Comparison of ENCODE assay signal across 1 cellular context in the genomic region with DNA sequence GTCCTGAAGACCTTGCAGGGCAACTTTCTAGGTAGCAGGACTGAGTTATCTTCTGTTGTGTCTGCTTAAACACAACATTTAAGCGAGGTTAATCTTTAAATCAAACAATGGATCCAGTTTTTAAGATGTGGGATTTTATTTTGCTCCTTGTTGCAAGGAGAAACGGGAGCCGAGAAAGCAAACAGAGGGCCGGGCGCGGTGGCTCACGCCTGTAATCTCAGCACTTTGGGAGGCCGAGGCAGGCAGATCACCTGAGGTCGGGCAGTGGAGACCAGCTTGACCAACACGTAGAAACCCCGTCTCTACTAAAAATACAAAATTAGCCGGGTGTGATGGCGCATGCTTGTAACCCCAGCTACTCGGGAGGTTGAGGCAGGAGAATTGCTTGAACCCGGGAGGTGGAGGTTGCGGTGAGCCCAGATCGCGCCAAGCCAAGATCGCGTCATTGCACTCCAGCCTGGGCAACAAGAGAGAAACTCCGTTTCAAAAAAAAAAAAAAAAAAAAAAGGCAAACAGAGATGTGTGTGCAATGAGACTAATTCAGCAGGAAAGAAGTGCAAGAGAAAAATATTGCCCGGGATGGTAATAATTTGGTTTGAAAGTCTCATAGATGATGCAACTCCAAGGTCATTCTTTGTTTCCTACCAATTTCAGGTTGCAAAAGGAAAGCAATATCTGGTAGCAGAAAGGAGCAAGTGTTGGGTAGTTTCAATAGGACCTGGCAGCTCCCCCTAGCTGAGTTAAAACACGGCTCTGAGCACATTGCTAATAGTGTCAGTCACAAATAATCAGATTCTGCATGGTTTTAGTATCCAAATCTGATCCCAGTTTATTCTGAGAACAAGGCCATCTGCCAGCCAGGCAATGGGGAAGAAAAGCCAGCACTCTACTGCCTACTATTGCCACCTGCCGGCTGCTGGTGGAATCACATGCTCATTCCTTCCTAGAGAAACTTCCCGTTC.
TF ChIP-seq lines count a peak whose summit lies in the region.

No MANE protein-coding gene starts in this region.

TF ChIP-seq in K562, 482 proteins besides CTCF, POLR2A, EP300 and RAD21 (continued from another document):
- TF ChIP-seq, protein P1, sequence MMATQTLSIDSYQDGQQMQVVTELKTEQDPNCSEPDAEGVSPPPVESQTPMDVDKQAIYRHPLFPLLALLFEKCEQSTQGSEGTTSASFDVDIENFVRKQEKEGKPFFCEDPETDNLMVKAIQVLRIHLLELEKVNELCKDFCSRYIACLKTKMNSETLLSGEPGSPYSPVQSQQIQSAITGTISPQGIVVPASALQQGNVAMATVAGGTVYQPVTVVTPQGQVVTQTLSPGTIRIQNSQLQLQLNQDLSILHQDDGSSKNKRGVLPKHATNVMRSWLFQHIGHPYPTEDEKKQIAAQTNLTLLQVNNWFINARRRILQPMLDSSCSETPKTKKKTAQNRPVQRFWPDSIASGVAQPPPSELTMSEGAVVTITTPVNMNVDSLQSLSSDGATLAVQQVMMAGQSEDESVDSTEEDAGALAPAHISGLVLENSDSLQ (IDR thresholded peaks at IDR 0.05), result peak; percentile 51
- TF ChIP-seq SMC3 (conservative IDR thresholded peaks at IDR 0.05; ENCODE audit: insufficient read depth, low read depth, low read length) (peak; percentile 88), EP400 (IDR thresholded peaks at IDR 0.05) (peak; percentile 22; the same call in 1 of the 2 replicates), RCOR1 (IDR thresholded peaks at IDR 0.05; ENCODE audit: borderline replicate concordance in 1 of 2, low read depth in 2 of 2, low read length in 2 of 2) (peak in 1 of 2 experiments; percentile 49; a peak in 1 of 4 replicates), CEBPB (tag; IDR thresholded peaks at IDR 0.05) (0 out of 2 replicates have a peak, but pooled peaks have one; percentile 22), ATF7 (IDR thresholded peaks at IDR 0.05) (peak; percentile 39; the same call in 1 of the 2 replicates), STAG1 (CRISPR knock-in tag; IDR thresholded peaks at IDR 0.05; ENCODE audit: borderline replicate concordance) (peak; percentile 43; the same call in 1 of the 2 replicates), CC2D1A (IDR thresholded peaks at IDR 0.05) (no peak), NR2C2 (CRISPR knock-in tag; IDR thresholded peaks at IDR 0.05) (no peak), NR2C2 (tag; IDR thresholded peaks at IDR 0.05) (peak; percentile 2; the same call in 1 of the 2 replicates), MAFF (IDR thresholded peaks at IDR 0.05; ENCODE audit: low read length) (no peak), SAP30 (IDR thresholded peaks at IDR 0.05; ENCODE audit: borderline replicate concordance, insufficient read depth, low read depth, low read length, poor library complexity, severe bottlenecking) (no peak), CEBPG (CRISPR knock-in tag; IDR thresholded peaks at IDR 0.05) (peak; percentile 79; the same call in 1 of the 2 replicates), CEBPG (tag; conservative IDR thresholded peaks at IDR 0.05 in 1 of 2, IDR thresholded peaks at IDR 0.05 in 1 of 2) (peak; percentile 88 to 96)
- TF ChIP-seq, protein P2, sequence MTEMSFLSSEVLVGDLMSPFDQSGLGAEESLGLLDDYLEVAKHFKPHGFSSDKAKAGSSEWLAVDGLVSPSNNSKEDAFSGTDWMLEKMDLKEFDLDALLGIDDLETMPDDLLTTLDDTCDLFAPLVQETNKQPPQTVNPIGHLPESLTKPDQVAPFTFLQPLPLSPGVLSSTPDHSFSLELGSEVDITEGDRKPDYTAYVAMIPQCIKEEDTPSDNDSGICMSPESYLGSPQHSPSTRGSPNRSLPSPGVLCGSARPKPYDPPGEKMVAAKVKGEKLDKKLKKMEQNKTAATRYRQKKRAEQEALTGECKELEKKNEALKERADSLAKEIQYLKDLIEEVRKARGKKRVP (CRISPR knock-in tag; IDR thresholded peaks at IDR 0.05), result peak; percentile 71; the same call in 1 of the 2 replicates
- TF ChIP-seq, protein P3, sequence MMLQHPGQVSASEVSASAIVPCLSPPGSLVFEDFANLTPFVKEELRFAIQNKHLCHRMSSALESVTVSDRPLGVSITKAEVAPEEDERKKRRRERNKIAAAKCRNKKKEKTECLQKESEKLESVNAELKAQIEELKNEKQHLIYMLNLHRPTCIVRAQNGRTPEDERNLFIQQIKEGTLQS (IDR thresholded peaks at IDR 0.05), result peak; percentile 88
- TF ChIP-seq, protein P3 (CRISPR knock-in tag; conservative IDR thresholded peaks at IDR 0.05), result no peak
- TF ChIP-seq, protein P4, sequence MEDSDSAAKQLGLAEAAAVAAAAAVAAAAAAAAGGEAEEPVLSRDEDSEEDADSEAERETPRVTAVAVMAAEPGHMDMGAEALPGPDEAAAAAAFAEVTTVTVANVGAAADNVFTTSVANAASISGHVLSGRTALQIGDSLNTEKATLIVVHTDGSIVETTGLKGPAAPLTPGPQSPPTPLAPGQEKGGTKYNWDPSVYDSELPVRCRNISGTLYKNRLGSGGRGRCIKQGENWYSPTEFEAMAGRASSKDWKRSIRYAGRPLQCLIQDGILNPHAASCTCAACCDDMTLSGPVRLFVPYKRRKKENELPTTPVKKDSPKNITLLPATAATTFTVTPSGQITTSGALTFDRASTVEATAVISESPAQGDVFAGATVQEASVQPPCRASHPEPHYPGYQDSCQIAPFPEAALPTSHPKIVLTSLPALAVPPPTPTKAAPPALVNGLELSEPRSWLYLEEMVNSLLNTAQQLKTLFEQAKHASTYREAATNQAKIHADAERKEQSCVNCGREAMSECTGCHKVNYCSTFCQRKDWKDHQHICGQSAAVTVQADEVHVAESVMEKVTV (CRISPR knock-in tag; IDR thresholded peaks at IDR 0.05), result peak; percentile 91
